Comparison of ENCODE assay signal across 8 cellular contexts in the genomic region with DNA sequence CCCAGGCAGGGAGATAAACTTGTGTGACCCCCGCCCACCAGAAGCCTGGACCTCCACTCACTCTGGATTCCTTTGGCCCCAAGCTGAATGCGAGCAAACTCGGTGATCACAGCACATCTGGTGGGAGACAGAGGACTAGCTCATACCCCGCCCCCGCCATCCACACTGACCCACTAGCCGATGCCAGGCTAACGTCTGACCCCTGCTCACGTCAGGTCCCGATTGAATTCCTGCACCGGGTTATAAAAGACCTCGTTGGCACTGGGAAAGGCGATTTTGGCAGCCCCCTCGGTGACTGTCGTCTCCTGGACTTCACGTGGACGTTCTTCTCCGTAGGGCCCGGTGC. TPM values are rescaled to one million over a fixed set of nuclear protein-coding genes. Genes with fewer than 3 reads are reported as not detected.
DNase-seq lines count a peak whose midpoint lies in the region; ATAC-seq and TF ChIP-seq lines count a peak whose summit lies in the region.

No MANE protein-coding gene starts in this region.

- ATAC-seq in GM21526 (IDR thresholded peaks at IDR 0.05; ENCODE audit: low FRiP score, unreplicated experiment): no peak

- H3K9me3 ChIP-seq in OCI-LY1 (ENCODE audit: low read length) (no peaks in the 10 kb centered on the region), endodermal cell (ENCODE audit: control insufficient read depth, low read length) (no peaks in the 10 kb centered on the region), neutrophil (no peaks in the 10 kb centered on the region)

- no peak overlapping the region for H2AFZ ChIP-seq in OCI-LY1 (ENCODE audit: low read length)

- H3K9me3 Mint-ChIP-seq in CD14-positive monocyte (no peaks in the 10 kb centered on the region), endodermal cell (no peaks in the 10 kb centered on the region)

- H3K36me3 ChIP-seq in OCI-LY1 (ENCODE audit: insufficient read depth, low read length): peaks cover 18% of the 10 kb centered on the region; the same call in 1 of the 2 replicates
- peaks cover 35% of the 10 kb centered on the region for H3K36me3 ChIP-seq in endodermal cell (ENCODE audit: control insufficient read depth, insufficient read depth, low read length)
- H3K36me3 ChIP-seq in neutrophil: no peaks in the 10 kb centered on the region

- peak overlapping the region; percentile 41 for H3K27ac ChIP-seq in OCI-LY1 (ENCODE audit: low read depth, low read length, poor library complexity, severe bottlenecking)
- H3K27ac ChIP-seq in endodermal cell (ENCODE audit: low read depth, low read length): peak overlapping the region; percentile 74
- peak overlapping the region; percentile 76 for H3K27ac ChIP-seq in neutrophil

- WGBS in endodermal cell (ENCODE audit: insufficient coverage in 1 of 2, insufficient read length in 1 of 2), 2 experiments: 0 to 2% methylated on average over 10 to 18 of the region's 18 CpGs

- intact Hi-C loops in CD14-positive monocyte (cut with micrococcal nuclease): loop anchor here in 1 of 2 donors (5.0 kb wide), 1 partner anchor 36 kb away; a partner anchor contains a TSS

- H3K4me1 Mint-ChIP-seq in CD14-positive monocyte (peaks cover 44% of the 10 kb centered on the region), endodermal cell (peaks cover 30% of the 10 kb centered on the region)

- peaks cover 22% of the 10 kb centered on the region; the same call in 1 of the 2 replicates for H3K79me2 ChIP-seq in OCI-LY1 (ENCODE audit: insufficient read depth, low read length)

- peak overlapping the region; percentile 82 for H3K4me2 ChIP-seq in OCI-LY1 (ENCODE audit: low read length)

- peaks cover 4% of the 10 kb centered on the region; the same call in 1 of the 2 replicates for H3F3A ChIP-seq in OCI-LY1 (ENCODE audit: insufficient read depth, low read length)

- H3K36me3 Mint-ChIP-seq in CD14-positive monocyte: peaks cover 7 to 19% of the 10 kb centered on the region in 2 donors
- peaks cover 23% of the 10 kb centered on the region for H3K36me3 Mint-ChIP-seq in endodermal cell (ENCODE audit: low read depth)

- DNase-seq in CD14-positive monocyte (ENCODE audit: low spot score) (no peak), endodermal cell (no peak), NCI-H446 (lab: John Stamatoyannopoulos, UW) (no peak), DMS153 treated with DMSO at 0.1 percent for 48 hours (lab: John Stamatoyannopoulos, UW; ENCODE audit: unreplicated experiment) (no peak)
- no peak for DNase-seq in activated CD8-positive, alpha-beta memory T cell treated with anti-CD3 and anti-CD28 coated beads, Interleukin-2, amount 50 U/mL, for 48 hours

- TF ChIP-seq CTCF in CD14-positive monocyte (IDR thresholded peaks at IDR 0.05) (no peak), OCI-LY1 (IDR thresholded peaks at IDR 0.05; ENCODE audit: low read length) (no peak), endodermal cell (conservative IDR thresholded peaks at IDR 0.05) (no peak), neutrophil (IDR thresholded peaks at IDR 0.05) (no peak)

- H3K4me1 ChIP-seq in OCI-LY1 (ENCODE audit: insufficient read depth, low read length, severe bottlenecking) (peaks cover 42% of the 10 kb centered on the region), endodermal cell (ENCODE audit: control insufficient read depth, insufficient read depth, low read length) (peaks cover 19% of the 10 kb centered on the region), neutrophil (ENCODE audit: control insufficient read depth in 1 of 2, insufficient read depth in 1 of 2, low read depth in 1 of 2, low read length in 1 of 2) (peaks cover 40 to 42% of the 10 kb centered on the region in 2 experiments)

- H4K20me1 ChIP-seq in OCI-LY1 (ENCODE audit: insufficient read depth, low read length): no peaks in the 10 kb centered on the region

- H3K27me3 ChIP-seq in OCI-LY1 (ENCODE audit: insufficient read depth, low read length) (no peaks in the 10 kb centered on the region), endodermal cell (ENCODE audit: control insufficient read depth, insufficient read depth, low read length, poor library complexity, severe bottlenecking) (no peaks in the 10 kb centered on the region), neutrophil (no peaks in the 10 kb centered on the region)

- H3K4me3 ChIP-seq in OCI-LY1 (ENCODE audit: low read depth, low read length, poor library complexity, severe bottlenecking) (peak overlapping the region; percentile 86), endodermal cell (ENCODE audit: low read length) (peak overlapping the region; percentile 96), neutrophil (ENCODE audit: low read depth in 1 of 2, low read length in 1 of 2) (peak overlapping the region; percentile 70 to 80)

- H3K9ac ChIP-seq in OCI-LY1 (ENCODE audit: low read length): peak overlapping the region; percentile 75
- H3K9ac ChIP-seq in endodermal cell (ENCODE audit: extremely low read depth, low read length, poor library complexity, severe bottlenecking): peak overlapping the region; percentile 97

- H3K27me3 Mint-ChIP-seq in CD14-positive monocyte (ENCODE audit: low read depth in 3 of 3): peaks cover 0 to 3% (median 0%) of the 10 kb centered on the region in 3 donors
- H3K27me3 Mint-ChIP-seq in endodermal cell (ENCODE audit: insufficient read depth): no peaks in the 10 kb centered on the region

- H3K27ac Mint-ChIP-seq in CD14-positive monocyte (peak overlapping the region; percentile 15 to 95 (median 87)), endodermal cell (peak overlapping the region; percentile 99)

- H3K4me3 Mint-ChIP-seq in CD14-positive monocyte: peak overlapping the region; percentile 91 to 95
- peak overlapping the region; percentile 96 for H3K4me3 Mint-ChIP-seq in endodermal cell

- H3K9me2 ChIP-seq in OCI-LY1 (ENCODE audit: low read depth, low read length): no peaks in the 10 kb centered on the region

RNA-seq across cellular contexts. Expression of a gene that starts 0.6 kb away (rescaled TPM):
- 10 to 100 TPM; 14.5 TPM for polyA plus RNA-seq in CD14-positive monocyte
- total RNA-seq in endodermal cell: 10 to 100 TPM; 51.3 to 66.2 TPM
- polyA plus RNA-seq in endodermal cell (2013, experiment 1 of 2): 37.5 TPM
- polyA plus RNA-seq in endodermal cell (2013, experiment 2 of 2): 35.3 TPM

RNA-seq across cellular contexts. Expression of a gene that starts 2.2 kb away (rescaled TPM):
- polyA plus RNA-seq in CD14-positive monocyte: 1 to 10 TPM; 1.1 to 2.2 TPM
- total RNA-seq in endodermal cell: 100 to 1,000 TPM; 164 to 172 TPM
- polyA plus RNA-seq in endodermal cell (2013, experiment 1 of 2): 61.1 TPM
- 53.8 TPM for polyA plus RNA-seq in endodermal cell (2013, experiment 2 of 2)

RNA-seq across cellular contexts. Expression of a gene that starts 13.3 kb away (rescaled TPM):
- 10 to 100 TPM; 35.7 to 37.1 TPM for polyA plus RNA-seq in CD14-positive monocyte
- total RNA-seq in endodermal cell: 1 to 10 TPM; 1.9 to 2.0 TPM
- polyA plus RNA-seq in endodermal cell (2013, experiment 1 of 2): 1.00 TPM
- polyA plus RNA-seq in endodermal cell (2013, experiment 2 of 2): 1.1 TPM

RNA-seq across cellular contexts. Expression of a gene that starts 34.3 kb away (rescaled TPM):
- 100 to 1,000 TPM; 158 to 172 TPM for polyA plus RNA-seq in CD14-positive monocyte
- 10 to 100 TPM; 30.8 to 34.8 TPM for total RNA-seq in endodermal cell
- 44.8 TPM for polyA plus RNA-seq in endodermal cell (2013, experiment 1 of 2)
- 42.4 TPM for polyA plus RNA-seq in endodermal cell (2013, experiment 2 of 2)

RNA-seq across cellular contexts. Expression of a gene that starts 34.3 kb away (rescaled TPM):
- polyA plus RNA-seq in CD14-positive monocyte: 100 to 1,000 TPM; 355 to 601 TPM
- 10 to 100 TPM; 55.3 to 66.6 TPM for total RNA-seq in endodermal cell
- 51.9 TPM for polyA plus RNA-seq in endodermal cell (2013, experiment 1 of 2)
- 52.6 TPM for polyA plus RNA-seq in endodermal cell (2013, experiment 2 of 2)
